9 cellular contexts compared by ENCODE assay signal in genomic region chr21:46065215-46065992, GRCh38. TPM values are rescaled to one million over a fixed set of nuclear protein-coding genes. Genes with fewer than 3 reads are reported as not detected.
A peak's percentile ranks its signal among the peaks of the same experiment; 100 is the strongest.
DNase-seq lines count a peak whose midpoint lies in the region; ATAC-seq and TF ChIP-seq lines count a peak whose summit lies in the region.
"Had no signal": no experiment of that assay in that cellular context is flagged by ENCODE, and none has a peak within 500 bp of the region (broad histone marks: within the 10 kb centered on the region; RNA-seq: fewer than 3 reads in every experiment).

No MANE protein-coding gene starts in this region.

- DNase-seq in Daoy (ENCODE audit: low read depth) (peak; percentile 88), Right ventricle myocardium superior (peak; percentile 77), progenitor cell of endocrine pancreas (ENCODE audit: low spot score, unreplicated experiment) (peak; percentile 9), SIG-M5 treated with dmso at 0.1 percent for 504 hours (lab: John Stamatoyannopoulos, UW; ENCODE audit: unreplicated experiment) (no peak)
- peak; percentile 40 for DNase-seq in activated CD8-positive, alpha-beta T cell treated with anti-CD3 and anti-CD28 coated beads for 36 hours
- DNase-seq in activated CD4-positive, alpha-beta memory T cell treated with anti-CD3 and anti-CD28 coated beads for 36 hours = no peak

- peaks cover 38% of the 10 kb centered on the region for H3K4me1 Mint-ChIP-seq in activated CD8-positive, alpha-beta T cell treated with anti-CD3 and anti-CD28 coated beads for 36 hours (ENCODE audit: low read depth)
- peaks cover 11% of the 10 kb centered on the region for H3K4me1 Mint-ChIP-seq in progenitor cell of endocrine pancreas (ENCODE audit: low read depth)
- H3K4me1 Mint-ChIP-seq in activated CD4-positive, alpha-beta memory T cell treated with anti-CD3 and anti-CD28 coated beads for 36 hours (ENCODE audit: low read depth) = peaks cover 6% of the 10 kb centered on the region

- peak overlapping the region; percentile 55 for H3K4me3 Mint-ChIP-seq in activated CD8-positive, alpha-beta T cell treated with anti-CD3 and anti-CD28 coated beads for 36 hours
- no peak overlapping the region for H3K4me3 Mint-ChIP-seq in progenitor cell of endocrine pancreas (ENCODE audit: low read depth)
- no peak overlapping the region for H3K4me3 Mint-ChIP-seq in activated CD4-positive, alpha-beta memory T cell treated with anti-CD3 and anti-CD28 coated beads for 36 hours
- H3K4me3 Mint-ChIP-seq: activated T-helper 17 cell treated with anti-CD3 and anti-CD28 coated beads, Interleukin-2, amount 50 U/mL, for 72 hours had no signal

- CTCF ChIA-PET in activated CD8-positive, alpha-beta T cell treated with anti-CD3 and anti-CD28 coated beads for 36 hours (lab: Charles Lee) = no interaction called here
- CTCF ChIA-PET in activated CD4-positive, alpha-beta memory T cell treated with anti-CD3 and anti-CD28 coated beads for 36 hours (lab: Charles Lee) = no interaction called here

- H3K9me3 Mint-ChIP-seq in activated CD8-positive, alpha-beta T cell treated with anti-CD3 and anti-CD28 coated beads for 36 hours = peaks cover 3% of the 10 kb centered on the region
- peaks cover 12% of the 10 kb centered on the region for H3K9me3 Mint-ChIP-seq in progenitor cell of endocrine pancreas (ENCODE audit: low read depth)
- H3K9me3 Mint-ChIP-seq in activated CD4-positive, alpha-beta memory T cell treated with anti-CD3 and anti-CD28 coated beads for 36 hours = no peaks in the 10 kb centered on the region
- H3K9me3 Mint-ChIP-seq: activated T-helper 17 cell treated with anti-CD3 and anti-CD28 coated beads, Interleukin-2, amount 50 U/mL, for 72 hours had no signal

- intact Hi-C loops in activated CD8-positive, alpha-beta T cell treated with anti-CD3 and anti-CD28 coated beads for 36 hours (cut with micrococcal nuclease) = no loop called here
- intact Hi-C loops in Right ventricle myocardium superior (cut with DNase I) = no loop called here
- intact Hi-C loops in activated CD4-positive, alpha-beta memory T cell treated with anti-CD3 and anti-CD28 coated beads for 36 hours (cut with micrococcal nuclease) = no loop called here

- H3K36me3 Mint-ChIP-seq in activated CD8-positive, alpha-beta T cell treated with anti-CD3 and anti-CD28 coated beads for 36 hours (ENCODE audit: low read depth) = no peaks in the 10 kb centered on the region
- H3K36me3 Mint-ChIP-seq in progenitor cell of endocrine pancreas (ENCODE audit: insufficient read depth) = no peaks in the 10 kb centered on the region
- no peaks in the 10 kb centered on the region for H3K36me3 Mint-ChIP-seq in activated CD4-positive, alpha-beta memory T cell treated with anti-CD3 and anti-CD28 coated beads for 36 hours

- POLR2A ChIA-PET in activated CD8-positive, alpha-beta T cell treated with anti-CD3 and anti-CD28 coated beads for 36 hours (lab: Charles Lee) = no interaction called here
- POLR2A ChIA-PET in activated CD4-positive, alpha-beta memory T cell treated with anti-CD3 and anti-CD28 coated beads for 36 hours (lab: Charles Lee) = no interaction called here

- H3K27ac Mint-ChIP-seq in activated CD8-positive, alpha-beta T cell treated with anti-CD3 and anti-CD28 coated beads for 36 hours = peak overlapping the region; percentile 77
- H3K27ac Mint-ChIP-seq in progenitor cell of endocrine pancreas = peak overlapping the region; percentile 30
- H3K27ac Mint-ChIP-seq in activated CD4-positive, alpha-beta memory T cell treated with anti-CD3 and anti-CD28 coated beads for 36 hours = no peak overlapping the region
- H3K27ac Mint-ChIP-seq: activated T-helper 17 cell treated with anti-CD3 and anti-CD28 coated beads, Interleukin-2, amount 50 U/mL, for 72 hours had no signal

- H3K27me3 Mint-ChIP-seq in activated CD8-positive, alpha-beta T cell treated with anti-CD3 and anti-CD28 coated beads for 36 hours = peaks cover 11% of the 10 kb centered on the region
- H3K27me3 Mint-ChIP-seq in progenitor cell of endocrine pancreas = peaks cover 24% of the 10 kb centered on the region
- H3K27me3 Mint-ChIP-seq in activated CD4-positive, alpha-beta memory T cell treated with anti-CD3 and anti-CD28 coated beads for 36 hours = peaks cover 42% of the 10 kb centered on the region

- TF ChIP-seq CTCF in activated CD8-positive, alpha-beta T cell treated with anti-CD3 and anti-CD28 coated beads for 36 hours (IDR thresholded peaks at IDR 0.05) = no peak
- no peak for TF ChIP-seq CTCF in progenitor cell of endocrine pancreas (IDR thresholded peaks at IDR 0.05; ENCODE audit: unreplicated experiment)

- peak; percentile 64 for ATAC-seq in activated CD8-positive, alpha-beta T cell treated with anti-CD3 and anti-CD28 coated beads for 36 hours
- peak; percentile 33 for ATAC-seq in Right ventricle myocardium superior (ENCODE audit: poor library complexity)
- no peak for ATAC-seq in HG02840 (IDR thresholded peaks at IDR 0.05; ENCODE audit: low FRiP score, unreplicated experiment)
- no peak for ATAC-seq in HG03139 (IDR thresholded peaks at IDR 0.05; ENCODE audit: unreplicated experiment)
- ATAC-seq: activated T-helper 17 cell treated with anti-CD3 and anti-CD28 coated beads, Interleukin-2, amount 50 U/mL, for 72 hours had no signal

RNA-seq across cellular contexts. Expression of gene COL6A2, which starts 32.5 kb away (rescaled TPM):
- 456 and 480 TPM in 2 replicates for total RNA-seq in Daoy (2014; rRNA removed; shearing (Covaris generic))
- total RNA-seq in activated CD8-positive, alpha-beta T cell treated with anti-CD3 and anti-CD28 coated beads for 36 hours = 10 to 100 TPM; 25.0 to 25.3 TPM
- total RNA-seq in Right ventricle myocardium superior = 191 TPM
- 32.0 and 38.6 TPM in 2 replicates for total RNA-seq in progenitor cell of endocrine pancreas
- 1 to 10 TPM; 4.3 to 4.8 TPM for total RNA-seq in activated CD4-positive, alpha-beta memory T cell treated with anti-CD3 and anti-CD28 coated beads for 36 hours

Comparison
In these comparisons a context has a peak if more than half of its experiments do, and no peak if none do; other contexts are left out.
1. DNase-seq: peak in Daoy (single experiment), activated CD8-positive, alpha-beta T cell treated with anti-CD3 and anti-CD28 coated beads for 36 hours (single experiment), Right ventricle myocardium superior (single experiment) and progenitor cell of endocrine pancreas (single experiment); none in SIG-M5 treated with dmso at 0.1 percent for 504 hours (single experiment) and activated CD4-positive, alpha-beta memory T cell treated with anti-CD3 and anti-CD28 coated beads for 36 hours (single experiment).
2. ATAC-seq: peak in activated CD8-positive, alpha-beta T cell treated with anti-CD3 and anti-CD28 coated beads for 36 hours (single experiment) and Right ventricle myocardium superior (single experiment); none in HG02840 (single experiment) and HG03139 (single experiment).